ENCODE assay signal across 9 cellular contexts in the genomic region with DNA sequence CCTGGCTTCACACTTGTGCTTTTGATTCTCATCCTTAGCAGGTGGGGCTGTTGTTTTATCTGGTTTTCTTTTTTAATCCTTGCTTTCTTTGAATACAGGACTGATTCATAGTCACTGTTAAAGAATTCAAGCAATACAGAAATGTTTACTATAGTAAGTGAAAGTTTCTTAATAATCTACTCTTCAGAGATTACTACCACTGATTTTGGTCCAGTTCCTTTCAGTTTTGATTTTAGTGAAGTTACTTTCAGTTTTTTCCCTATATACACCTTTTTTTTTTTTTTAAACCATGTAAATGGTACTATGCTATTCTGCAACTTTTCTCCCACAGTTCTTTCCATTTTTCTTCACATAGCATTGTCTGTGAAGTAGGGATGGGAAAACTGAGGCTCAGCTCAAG. TPM values are rescaled to one million over a fixed set of nuclear protein-coding genes. Genes with fewer than 3 reads are reported as not detected.
DNase-seq lines count a peak whose midpoint lies in the region; ATAC-seq and TF ChIP-seq lines count a peak whose summit lies in the region.
"Had no signal": no experiment of that assay in that cellular context is flagged by ENCODE, and none has a peak within 500 bp of the region (broad histone marks: within the 10 kb centered on the region; RNA-seq: fewer than 3 reads in every experiment).

No MANE protein-coding gene starts in this region.

- no peaks in the 10 kb centered on the region for H3K36me3 ChIP-seq in cardiac muscle cell
- no peaks in the 10 kb centered on the region for H3K36me3 ChIP-seq in right lobe of liver
- H3K36me3 ChIP-seq in upper lobe of left lung = no peaks in the 10 kb centered on the region

- H3K4me3 Mint-ChIP-seq in activated T-cell treated with anti-CD3 and anti-CD28 coated beads, Interleukin-2, amount 50 U/mL, for 72 hours = peak overlapping the region; percentile 87 to 89

- no peaks in the 10 kb centered on the region for H3K27me3 Mint-ChIP-seq in activated T-cell treated with anti-CD3 and anti-CD28 coated beads, Interleukin-2, amount 50 U/mL, for 72 hours (ENCODE audit: low read depth)

- H3K4me1 Mint-ChIP-seq in activated T-cell treated with anti-CD3 and anti-CD28 coated beads, Interleukin-2, amount 50 U/mL, for 72 hours (ENCODE audit: low read depth) = peaks cover 83% of the 10 kb centered on the region

- ATAC-seq in Right ventricle myocardium superior (ENCODE audit: poor library complexity) (no peak), right lobe of liver (peak in 1 of 4 donors; percentile 6), upper lobe of left lung (ENCODE audit: low FRiP score in 2 of 2) (no peak), HG02571 (IDR thresholded peaks at IDR 0.05; ENCODE audit: unreplicated experiment) (no peak), HG03457 (IDR thresholded peaks at IDR 0.05; ENCODE audit: unreplicated experiment) (no peak)
- ATAC-seq in activated T-cell treated with anti-CD3 and anti-CD28 coated beads, Interleukin-2, amount 50 U/mL, for 72 hours (replicated peaks in 1 of 2) = peak; percentile 37 to 54

- H3K9me3 ChIP-seq in cardiac muscle cell (ENCODE audit: low read depth) = no peaks in the 10 kb centered on the region
- H3K9me3 ChIP-seq in right lobe of liver = no peaks in the 10 kb centered on the region
- H3K9me3 ChIP-seq in upper lobe of left lung = no peaks in the 10 kb centered on the region

- no peaks in the 10 kb centered on the region for H3K9me3 Mint-ChIP-seq in activated T-cell treated with anti-CD3 and anti-CD28 coated beads, Interleukin-2, amount 50 U/mL, for 72 hours

- H3K4me3 ChIP-seq in cardiac muscle cell (no peak overlapping the region), right lobe of liver (no peak overlapping the region), upper lobe of left lung (no peak overlapping the region)

- DNase-seq in cardiac muscle cell (ENCODE audit: low read depth in 1 of 2, low spot score in 1 of 2) (peak in 1 of 2 donors; percentile 37), Right ventricle myocardium superior (no peak), right lobe of liver (no peak), upper lobe of left lung (no peak), putamen (ENCODE audit: low spot score) (no peak)
- no peak for DNase-seq in activated T-cell treated with anti-CD3 and anti-CD28 coated beads, Interleukin-2, amount 50 U/mL, for 72 hours
- DNase-seq: cortex of kidney had no signal

- peak overlapping the region; percentile 99 for H3K27ac Mint-ChIP-seq in activated T-cell treated with anti-CD3 and anti-CD28 coated beads, Interleukin-2, amount 50 U/mL, for 72 hours

- TF ChIP-seq POLR2A in right lobe of liver (IDR thresholded peaks at IDR 0.05) (no peak), upper lobe of left lung (IDR thresholded peaks at IDR 0.05) (no peak)

- TF ChIP-seq CTCF in cardiac muscle cell (IDR thresholded peaks at IDR 0.05; ENCODE audit: low read depth, low read length) = no peak
- no peak for TF ChIP-seq CTCF in right lobe of liver (IDR thresholded peaks at IDR 0.05)
- no peak for TF ChIP-seq CTCF in upper lobe of left lung (IDR thresholded peaks at IDR 0.05)

- H3K4me1 ChIP-seq in cardiac muscle cell (ENCODE audit: low read depth) (peaks cover 44% of the 10 kb centered on the region), right lobe of liver (peaks cover 0 to 53% (median 13%) of the 10 kb centered on the region in 4 donors), upper lobe of left lung (peaks cover 65 to 75% (median 71%) of the 10 kb centered on the region in 4 donors)

- H3K27ac ChIP-seq in cardiac muscle cell (peak overlapping the region; percentile 95), right lobe of liver (peak overlapping the region; percentile 12 to 63 (median 61)), upper lobe of left lung (peak overlapping the region; percentile 78 to 92 (median 86))

- peaks cover 0 to 2% of the 10 kb centered on the region in 2 donors for H3K36me3 Mint-ChIP-seq in activated T-cell treated with anti-CD3 and anti-CD28 coated beads, Interleukin-2, amount 50 U/mL, for 72 hours (ENCODE audit: insufficient read depth in 2 of 2)

- intact Hi-C loops in Right ventricle myocardium superior (cut with DNase I) (no loop called here), right lobe of liver (cut with DNase I) (no loop called here)

- H3K27me3 ChIP-seq in cardiac muscle cell (no peaks in the 10 kb centered on the region), right lobe of liver (no peaks in the 10 kb centered on the region), upper lobe of left lung (no peaks in the 10 kb centered on the region)

- TF ChIP-seq EP300 in upper lobe of left lung (IDR thresholded peaks at IDR 0.05) = no peak

RNA-seq across cellular contexts. Expression of a gene that starts 53.6 kb away (rescaled TPM):
- 72.9 and 98.3 TPM in 2 replicates for total RNA-seq in cardiac muscle cell
- polyA plus RNA-seq in cardiac muscle cell = 32.3 and 39.4 TPM in 2 replicates
- 24.3 TPM for total RNA-seq in Right ventricle myocardium superior
- 100 to 1,000 TPM; 100 to 126 TPM for total RNA-seq in activated T-cell treated with anti-CD3 and anti-CD28 coated beads, Interleukin-2, amount 50 U/mL, for 72 hours
- total RNA-seq in right lobe of liver = 10 to 100 TPM; 23.9 to 59.6 (median 39.2) TPM
- 100 to 1,000 TPM in 2 of 6 donors, 10 to 100 TPM in 4; 60.8 to 182 (median 88.0) TPM for total RNA-seq in upper lobe of left lung

RNA-seq across cellular contexts. Expression of a gene that starts 56.2 kb away (rescaled TPM):
- total RNA-seq in cardiac muscle cell = 4.1 and 11.9 TPM in 2 replicates
- 0.60 and 1.5 TPM in 2 replicates for polyA plus RNA-seq in cardiac muscle cell
- total RNA-seq in Right ventricle myocardium superior = 0.67 TPM
- 1 to 10 TPM; 5.0 to 5.6 TPM for total RNA-seq in activated T-cell treated with anti-CD3 and anti-CD28 coated beads, Interleukin-2, amount 50 U/mL, for 72 hours
- total RNA-seq in right lobe of liver = 1 to 10 TPM in 4 of 6 experiments, under 1 TPM in 2; 0.53 to 2.9 (median 1.1) TPM
- 1 to 10 TPM; 1.7 to 7.3 (median 3.1) TPM for total RNA-seq in upper lobe of left lung

RNA-seq across cellular contexts. Expression of a gene that starts 56.9 kb away (rescaled TPM):
- total RNA-seq in cardiac muscle cell = 119 and 172 TPM in 2 replicates
- 806 and 843 TPM in 2 replicates for polyA plus RNA-seq in cardiac muscle cell
- 1,367 TPM for total RNA-seq in Right ventricle myocardium superior
- 100 to 1,000 TPM; 229 to 263 TPM for total RNA-seq in activated T-cell treated with anti-CD3 and anti-CD28 coated beads, Interleukin-2, amount 50 U/mL, for 72 hours
- 100 to 1,000 TPM in 4 of 6 experiments, 10 to 100 TPM in 2; 20.8 to 202 (median 154) TPM for total RNA-seq in right lobe of liver
- 100 to 1,000 TPM in 3 of 6 donors, 10 to 100 TPM in 3; 24.3 to 305 (median 112) TPM for total RNA-seq in upper lobe of left lung

Comparison
In these comparisons a context has a peak if more than half of its experiments do, and no peak if none do; other contexts are left out.
1. ATAC-seq: peak in activated T-cell treated with anti-CD3 and anti-CD28 coated beads, Interleukin-2, amount 50 U/mL, for 72 hours (2 of 2); none in Right ventricle myocardium superior (single experiment), upper lobe of left lung (0 of 2), HG02571 (single experiment) and HG03457 (single experiment).
2. Peak in every context shown above with its lines, with median percentiles within 50 percentile points of each other: H3K27ac ChIP-seq.